ENCODE assay signal across 1 cellular context in genomic region chr3:44861412-44862220, GRCh38.
TF ChIP-seq lines count a peak whose summit lies in the region.

Gene TMEM42, plus strand, starts transcription at chr3:44861912. Its CDS starts 13 bp downstream, at chr3:44861925.

TF ChIP-seq in GM23338, 12 proteins besides CTCF, POLR2A, EP300 and RAD21 (continued from another document):
- no peak for TF ChIP-seq NANOG (IDR thresholded peaks at IDR 0.05; ENCODE audit: borderline replicate concordance)
